Comparison of ENCODE assay signal across 2 cellular contexts in genomic region chr15:29698030-29698701, GRCh38.
TF ChIP-seq lines count a peak whose summit lies in the region.

No MANE protein-coding gene starts in this region.

TF ChIP-seq in GM23338, 12 proteins besides CTCF, POLR2A, EP300 and RAD21 (continued from another document):
- no peak for TF ChIP-seq ZNF462 (CRISPR knock-in tag; IDR thresholded peaks at IDR 0.05)
- no peak for TF ChIP-seq JUNB (IDR thresholded peaks at IDR 0.05; ENCODE audit: unreplicated experiment)
- no peak for TF ChIP-seq CREB1 (CRISPR knock-in tag; IDR thresholded peaks at IDR 0.05; ENCODE audit: low read depth)
- TF ChIP-seq REST (IDR thresholded peaks at IDR 0.05; ENCODE audit: unreplicated experiment), result no peak
- no peak for TF ChIP-seq ZNF114 (CRISPR knock-in tag; IDR thresholded peaks at IDR 0.05)
- TF ChIP-seq NANOG (IDR thresholded peaks at IDR 0.05; ENCODE audit: borderline replicate concordance), result no peak
- no peak for TF ChIP-seq POLR2AphosphoS5 (IDR thresholded peaks at IDR 0.05; ENCODE audit: low read depth)
- TF ChIP-seq EZH2phosphoT487 (IDR thresholded peaks at IDR 0.05; ENCODE audit: unreplicated experiment), result no peak
- TF ChIP-seq EZH2 (IDR thresholded peaks at IDR 0.05; ENCODE audit: low read depth, unreplicated experiment), result no peak

TF ChIP-seq in H1, 55 proteins besides CTCF, POLR2A, EP300 and RAD21 (continued from another document):
- TF ChIP-seq MAX (IDR thresholded peaks at IDR 0.05), result no peak
